ENCODE assay signal across 1 cellular context in genomic region chr22:24289781-24290181, GRCh38.
TF ChIP-seq lines count a peak whose summit lies in the region.

No MANE protein-coding gene starts in this region.

TF ChIP-seq in H1, 55 proteins besides CTCF, POLR2A, EP300 and RAD21:
- no peak for TF ChIP-seq EZH2 (IDR thresholded peaks at IDR 0.05; ENCODE audit: low read depth, low read length, severe bottlenecking)
